ENCODE assay signal across 28 cellular contexts in genomic region chr3:13715961-13716360, GRCh38.
DNase-seq lines count a peak whose midpoint lies in the region; ATAC-seq and TF ChIP-seq lines count a peak whose summit lies in the region.
"Had no signal": no experiment of that assay in that cellular context is flagged by ENCODE, and none has a peak within 500 bp of the region (broad histone marks: within the 10 kb centered on the region; RNA-seq: fewer than 3 reads in every experiment).

No MANE protein-coding gene starts in this region.

- H3K4me3 ChIP-seq in right atrium auricular region (no peak overlapping the region), right cardiac atrium (ENCODE audit: low read length) (no peak overlapping the region)
- H3K4me3 ChIP-seq: ascending aorta, PC-9, prostate gland had no signal

- TF ChIP-seq CTCF in right atrium auricular region (IDR thresholded peaks at IDR 0.05) (no peak), chondrocyte (IDR thresholded peaks at IDR 0.05) (no peak)

- H3K9me3 Mint-ChIP-seq in chondrocyte (ENCODE audit: low read depth) (peaks cover 33% of the 10 kb centered on the region), immature natural killer cell (peaks cover 0 to 5% (median 2%) of the 10 kb centered on the region in 6 donors)

- H3K27ac Mint-ChIP-seq in chondrocyte (ENCODE audit: unreplicated experiment) (no peak overlapping the region), immature natural killer cell (no peak overlapping the region)
- H3K27ac Mint-ChIP-seq: activated CD8-positive, alpha-beta T cell treated with anti-CD3 and anti-CD28 coated beads for 36 hours; activated naive CD8-positive, alpha-beta T cell; B cell; CD8-positive, alpha-beta T cell; stimulated activated memory B cell treated with anti-CD40 and anti-IgM and Interleukin-4, amounts not matched to agents 10 μg/mL and 1 μg/mL and 100 μg/mL, for 72 hours had no signal

- H3K27me3 Mint-ChIP-seq in chondrocyte (ENCODE audit: low read depth) (peaks cover 10% of the 10 kb centered on the region), immature natural killer cell (ENCODE audit: low read depth in 3 of 3) (peaks cover 8 to 16% (median 9%) of the 10 kb centered on the region in 3 donors)
- H3K27me3 Mint-ChIP-seq: activated CD8-positive, alpha-beta T cell treated with anti-CD3 and anti-CD28 coated beads for 36 hours; activated naive CD8-positive, alpha-beta T cell; B cell had no signal

- ATAC-seq in right cardiac atrium = no peak
- ATAC-seq: activated CD8-positive, alpha-beta T cell treated with anti-CD3 and anti-CD28 coated beads for 36 hours; CD8-positive, alpha-beta T cell; left ventricle myocardium superior; stimulated activated memory B cell treated with anti-CD40 and anti-IgM and Interleukin-4, amounts not matched to agents 10 μg/mL and 1 μg/mL and 100 μg/mL, for 72 hours had no signal

- no peaks in the 10 kb centered on the region for H3K36me3 ChIP-seq in right atrium auricular region
- H3K36me3 ChIP-seq: ascending aorta, prostate gland had no signal

- DNase-seq in right atrium auricular region (ENCODE audit: low spot score) (peak; percentile 34), right cardiac atrium (no peak), chondrocyte (ENCODE audit: low spot score) (peak; percentile 21), posterior vena cava (ENCODE audit: low spot score) (peak; percentile 9), cortex of kidney (lab: John Stamatoyannopoulos, UW) (no peak), immature natural killer cell (no peak), HPDE6-E6E7 (ENCODE audit: extremely low spot score) (no peak)
- DNase-seq: activated CD4-positive, alpha-beta T cell treated with anti-CD3 and anti-CD28 coated beads for 1 hour; activated CD8-positive, alpha-beta T cell treated with anti-CD3 and anti-CD28 coated beads for 36 hours; effector memory CD4-positive, alpha-beta T cell; glutamatergic neuron; H7; left ventricle myocardium superior; naive B cell; NCI-H1436 treated with DMSO at 0.1 percent for 48 hours; NCI-H226; nucleus accumbens; PC-9; Right ventricle myocardium superior; stimulated activated CD4-positive, alpha-beta T cell treated with anti-CD3 and anti-CD28 coated beads, Interleukin-15, amount 100 ng/mL, for 24 hours; T-helper 2 cell had no signal

- intact Hi-C loops in right cardiac atrium (cut with DNase I) (no loop called here), posterior vena cava (cut with DNase I) (no loop called here)

- no peaks in the 10 kb centered on the region for H3K4me1 Mint-ChIP-seq in chondrocyte (ENCODE audit: low read depth)
- H3K4me1 Mint-ChIP-seq in immature natural killer cell = no peaks in the 10 kb centered on the region
- H3K4me1 Mint-ChIP-seq: B cell; naive B cell; stimulated activated memory B cell treated with anti-CD40 and anti-IgM and Interleukin-4, amounts not matched to agents 10 μg/mL and 1 μg/mL and 100 μg/mL, for 72 hours had no signal

- H3K27ac ChIP-seq in right atrium auricular region (no peak overlapping the region), right cardiac atrium (ENCODE audit: low read length) (no peak overlapping the region)
- H3K27ac ChIP-seq: ascending aorta, HL-60, PC-9, prostate gland had no signal

- H3K4me1 ChIP-seq in right atrium auricular region = no peaks in the 10 kb centered on the region
- H3K4me1 ChIP-seq in right cardiac atrium (ENCODE audit: control insufficient read depth, insufficient read depth, low read length) = no peaks in the 10 kb centered on the region
- H3K4me1 ChIP-seq: ascending aorta, prostate gland had no signal

- 89% methylated on average over 4 of the region's 4 CpGs for WGBS in right cardiac atrium

- H3K27me3 ChIP-seq in right atrium auricular region (no peaks in the 10 kb centered on the region), right cardiac atrium (ENCODE audit: control insufficient read depth, insufficient read depth) (no peaks in the 10 kb centered on the region)
- H3K27me3 ChIP-seq: ascending aorta had no signal

- no peaks in the 10 kb centered on the region for H3K9me3 ChIP-seq in right atrium auricular region
- no peaks in the 10 kb centered on the region for H3K9me3 ChIP-seq in right cardiac atrium (ENCODE audit: control insufficient read depth, low read length)
- H3K9me3 ChIP-seq: ascending aorta, prostate gland had no signal

- H3K36me3 Mint-ChIP-seq in chondrocyte (ENCODE audit: low read depth) = no peaks in the 10 kb centered on the region
- H3K36me3 Mint-ChIP-seq in immature natural killer cell = peaks cover 0 to 4% (median 0%) of the 10 kb centered on the region in 3 donors
- H3K36me3 Mint-ChIP-seq: CD8-positive, alpha-beta T cell; stimulated activated memory B cell treated with anti-CD40 and anti-IgM and Interleukin-4, amounts not matched to agents 10 μg/mL and 1 μg/mL and 100 μg/mL, for 72 hours had no signal

- H3K4me3 Mint-ChIP-seq in chondrocyte (ENCODE audit: unreplicated experiment) (no peak overlapping the region), immature natural killer cell (no peak overlapping the region)
- H3K4me3 Mint-ChIP-seq: activated CD8-positive, alpha-beta T cell treated with anti-CD3 and anti-CD28 coated beads for 36 hours; activated naive CD8-positive, alpha-beta T cell; B cell; CD8-positive, alpha-beta T cell; naive B cell; stimulated activated memory B cell treated with anti-CD40 and anti-IgM and Interleukin-4, amounts not matched to agents 10 μg/mL and 1 μg/mL and 100 μg/mL, for 72 hours had no signal

Comparison
In these comparisons a context has a peak if more than half of its experiments do, and no peak if none do; other contexts are left out.
1. DNase-seq: peak in right atrium auricular region (single experiment), chondrocyte (single experiment) and posterior vena cava (single experiment); none in right cardiac atrium (0 of 3), cortex of kidney (single experiment), immature natural killer cell (0 of 3) and HPDE6-E6E7 (single experiment).